25 cellular contexts compared by ENCODE assay signal in the genomic region with DNA sequence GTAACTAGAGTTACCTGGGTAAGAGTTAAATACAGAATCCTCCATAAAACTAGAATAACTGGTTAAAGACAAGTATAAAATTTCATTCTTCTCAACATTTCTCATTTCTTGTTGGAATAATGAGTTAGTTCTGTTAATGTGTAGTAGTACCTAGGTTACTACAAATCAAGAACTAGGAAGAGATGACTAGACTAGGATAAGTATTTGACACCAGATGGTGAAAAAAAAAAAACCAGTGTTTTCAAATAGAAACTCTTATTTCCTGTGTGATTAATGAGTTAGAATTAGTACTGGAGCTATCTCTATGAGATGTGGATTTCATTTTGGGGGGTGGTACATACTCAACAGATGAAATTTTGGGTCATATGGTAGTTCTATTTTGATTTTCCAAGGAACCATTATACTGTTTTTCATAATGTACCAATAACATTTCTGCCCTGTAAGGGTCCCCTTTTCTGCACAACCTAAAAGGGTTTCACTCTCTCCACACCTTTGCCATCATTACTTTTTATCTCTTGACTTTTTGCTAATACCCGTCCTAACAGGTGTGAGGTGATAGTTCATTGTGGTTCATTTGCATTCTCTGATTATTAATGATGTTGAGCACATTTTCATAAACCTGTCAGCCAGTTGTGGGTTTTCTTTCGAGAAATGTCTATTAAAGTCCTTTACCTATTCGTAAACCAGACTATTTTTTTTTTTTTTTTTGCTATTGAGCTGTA.
DNase-seq lines count a peak whose midpoint lies in the region; ATAC-seq and FAIRE-seq lines count a peak whose summit lies in the region.
"Had no signal": no experiment of that assay in that cellular context is flagged by ENCODE, and none has a peak within 500 bp of the region (broad histone marks: within the 10 kb centered on the region; RNA-seq: fewer than 3 reads in every experiment).

No MANE protein-coding gene starts in this region.

- no peak for DNase-seq in GM19239 (ENCODE audit: insufficient read length, low spot score)
- no peak for DNase-seq in NCI-H345 treated with DMSO at 0.1 percent for 48 hours (lab: John Stamatoyannopoulos, UW; ENCODE audit: unreplicated experiment)
- DNase-seq: C1 segment of cervical spinal cord; CD4-positive, alpha-beta memory T cell; COR-L47; GOT3; HFFc6; Karpas-422; NCI-H1092; NCI-H1417 treated with DMSO at 0.1 percent for 48 hours; NCI-H1694 treated with DMSO at 0.1 percent for 48 hours; NCI-H2081 treated with DMSO at 0.1 percent for 48 hours; NCI-H2171 treated with DMSO at 0.1 percent for 48 hours; NCI-H345; NCI-H524; NCI-H774; SIG-M5 had no signal

- peak; percentile 68 for FAIRE-seq in colon (lab: Jason Lieb, UNC)
- FAIRE-seq in GM19239 (lab: Jason Lieb, UNC) = no peak
- FAIRE-seq: A204.1, HepG2, RCC 7860 had no signal

- ATAC-seq in GM18511 (IDR thresholded peaks at IDR 0.05; ENCODE audit: unreplicated experiment) = peak; percentile 68
- peak; percentile 48 for ATAC-seq in GM18909 (IDR thresholded peaks at IDR 0.05; ENCODE audit: poor library complexity, unreplicated experiment)
- peak; percentile 62 for ATAC-seq in HG03159 (IDR thresholded peaks at IDR 0.05; ENCODE audit: unreplicated experiment)
- no peak for ATAC-seq in HG03280 (IDR thresholded peaks at IDR 0.05; ENCODE audit: unreplicated experiment)
- ATAC-seq: HepG2 had no signal
